Comparison of ENCODE assay signal across 1 cellular context in the genomic region with DNA sequence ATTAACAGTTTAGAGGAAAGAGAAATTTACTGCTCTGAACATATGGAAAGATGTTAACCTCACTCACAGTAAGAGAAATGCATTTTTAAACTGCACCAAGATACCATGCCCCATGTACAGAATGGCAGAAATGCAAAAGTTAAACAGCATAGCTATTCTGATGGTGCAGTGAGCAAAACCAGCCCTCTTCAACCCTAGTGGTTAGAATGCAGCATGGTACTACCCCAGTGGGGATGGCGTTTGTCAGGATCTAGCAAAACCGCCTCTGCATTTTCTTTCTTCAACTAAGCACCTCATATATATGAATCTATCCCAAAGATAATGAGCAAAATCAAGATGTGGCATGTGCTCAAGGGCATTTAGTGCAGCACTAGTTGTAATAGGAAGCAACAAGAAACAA.
TF ChIP-seq lines count a peak whose summit lies in the region.

No MANE protein-coding gene starts in this region.

TF ChIP-seq in WTC11, 78 proteins besides CTCF, POLR2A, EP300 and RAD21:
- TF ChIP-seq NFE2L1 (CRISPR knock-in tag; IDR thresholded peaks at IDR 0.05) = no peak
